ENCODE assay signal across 27 cellular contexts in the genomic region with DNA sequence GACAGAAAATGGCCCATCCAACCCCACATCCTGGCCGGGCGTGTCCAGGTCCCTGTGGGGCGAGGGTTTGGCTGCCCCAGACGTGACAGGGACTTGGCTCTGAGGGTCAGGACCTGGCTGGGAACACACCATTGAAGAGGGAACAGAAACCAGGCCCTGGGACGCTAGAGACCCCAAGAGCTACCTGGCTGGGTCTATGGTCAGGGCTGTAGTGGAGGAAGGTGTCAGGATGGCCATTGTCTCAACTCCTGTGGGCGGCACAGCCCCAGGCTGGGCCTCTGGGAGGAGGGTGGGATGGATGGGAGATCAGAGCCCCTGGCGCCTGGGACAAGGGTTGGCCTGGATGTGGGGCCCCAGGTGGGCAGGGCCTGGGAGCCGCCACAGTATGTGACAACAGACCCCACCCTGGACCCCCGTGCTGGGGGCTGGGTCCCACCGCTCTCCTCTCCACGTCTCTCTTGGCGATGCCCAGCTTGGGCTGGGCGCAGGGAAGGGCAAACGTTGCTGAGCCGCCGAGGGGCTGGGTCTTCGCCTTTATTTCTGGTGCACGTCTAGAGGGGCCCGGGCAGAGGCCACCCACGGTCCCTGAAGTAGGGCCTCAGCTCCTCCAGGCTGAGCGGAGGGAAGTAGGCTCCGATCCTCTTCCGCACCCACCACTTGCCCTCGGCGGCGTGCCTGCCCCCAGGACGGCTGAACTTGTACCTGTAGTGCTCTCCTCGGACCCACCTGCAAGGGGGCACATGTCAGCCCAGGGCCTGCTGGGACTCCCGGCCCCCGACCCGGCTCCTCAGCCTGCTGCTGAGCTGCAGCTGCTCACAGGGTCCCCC. TPM values are rescaled to one million over a fixed set of nuclear protein-coding genes. Genes with fewer than 3 reads are reported as not detected.
A peak's percentile ranks its signal among the peaks of the same experiment; 100 is the strongest.
DNase-seq lines count a peak whose midpoint lies in the region; ATAC-seq, FAIRE-seq and TF ChIP-seq lines count a peak whose summit lies in the region.
"Had no signal": no experiment of that assay in that cellular context is flagged by ENCODE, and none has a peak within 500 bp of the region (broad histone marks: within the 10 kb centered on the region; RNA-seq: fewer than 3 reads in every experiment).

No MANE protein-coding gene starts in this region.

- H3K4me3 Mint-ChIP-seq in stimulated activated memory B cell treated with anti-CD40 and anti-IgM and Interleukin-4, amounts not matched to agents 10 μg/mL and 1 μg/mL and 100 μg/mL, for 72 hours = no peak overlapping the region
- H3K4me3 Mint-ChIP-seq: B cell had no signal

- ATAC-seq in Right ventricle myocardium inferior = no peak
- peak; percentile 24 for ATAC-seq in stimulated activated memory B cell treated with anti-CD40 and anti-IgM and Interleukin-4, amounts not matched to agents 10 μg/mL and 1 μg/mL and 100 μg/mL, for 72 hours

- FAIRE-seq in GM19239 (lab: Jason Lieb, UNC) = no peak
- FAIRE-seq: D721Med, GM18507 had no signal

- H3K27ac ChIP-seq in right atrium auricular region = no peak overlapping the region
- peak overlapping the region; percentile 70 for H3K27ac ChIP-seq in angular gyrus (ENCODE audit: low read depth, low read length)
- peak overlapping the region; percentile 12 for H3K27ac ChIP-seq in layer of hippocampus (ENCODE audit: low read depth, low read length)
- H3K27ac ChIP-seq: 22Rv1, C4-2B, RWPE1, SK-N-MC had no signal

- H3K27ac Mint-ChIP-seq in stimulated activated memory B cell treated with anti-CD40 and anti-IgM and Interleukin-4, amounts not matched to agents 10 μg/mL and 1 μg/mL and 100 μg/mL, for 72 hours = no peak overlapping the region
- H3K27ac Mint-ChIP-seq: B cell had no signal

- no peaks in the 10 kb centered on the region for H3K27me3 Mint-ChIP-seq in stimulated activated memory B cell treated with anti-CD40 and anti-IgM and Interleukin-4, amounts not matched to agents 10 μg/mL and 1 μg/mL and 100 μg/mL, for 72 hours
- H3K27me3 Mint-ChIP-seq: B cell had no signal

- H3K36me3 Mint-ChIP-seq in stimulated activated memory B cell treated with anti-CD40 and anti-IgM and Interleukin-4, amounts not matched to agents 10 μg/mL and 1 μg/mL and 100 μg/mL, for 72 hours = no peaks in the 10 kb centered on the region

- peaks cover 5% of the 10 kb centered on the region for H3K9me3 Mint-ChIP-seq in stimulated activated memory B cell treated with anti-CD40 and anti-IgM and Interleukin-4, amounts not matched to agents 10 μg/mL and 1 μg/mL and 100 μg/mL, for 72 hours

- intact Hi-C loops in Right ventricle myocardium inferior (cut with DNase I) = no loop called here

- H3K4me3 ChIP-seq in right atrium auricular region = no peak overlapping the region
- H3K4me3 ChIP-seq: SK-N-MC had no signal

- no peak for TF ChIP-seq CTCF in right atrium auricular region (IDR thresholded peaks at IDR 0.05)

- no peaks in the 10 kb centered on the region for H3K9me3 ChIP-seq in right atrium auricular region

- no peaks in the 10 kb centered on the region for H3K27me3 ChIP-seq in right atrium auricular region
- no peaks in the 10 kb centered on the region for H3K27me3 ChIP-seq in layer of hippocampus (ENCODE audit: control insufficient read depth, insufficient read depth, low read length)

- H3K4me1 Mint-ChIP-seq in stimulated activated memory B cell treated with anti-CD40 and anti-IgM and Interleukin-4, amounts not matched to agents 10 μg/mL and 1 μg/mL and 100 μg/mL, for 72 hours = no peaks in the 10 kb centered on the region
- H3K4me1 Mint-ChIP-seq: B cell had no signal

- no peaks in the 10 kb centered on the region for H3K4me1 ChIP-seq in right atrium auricular region

- H3K36me3 ChIP-seq in right atrium auricular region = no peaks in the 10 kb centered on the region

- DNase-seq in Right ventricle myocardium inferior (ENCODE audit: missing footprints) = peak; percentile 15
- DNase-seq in right atrium auricular region (ENCODE audit: low spot score) = no peak
- DNase-seq in HuH-7.5 (ENCODE audit: low spot score) = no peak
- DNase-seq in GM19239 (ENCODE audit: insufficient read length, low spot score) = no peak
- DNase-seq in activated naive CD4-positive, alpha-beta T cell (lab: John Stamatoyannopoulos, UW) = no peak
- DNase-seq: GOT3, HCEC 1CT, Karpas-422, NCI-H1092, NCI-H1417 treated with DMSO at 0.1 percent for 48 hours, NCI-H1694 treated with DMSO at 0.1 percent for 48 hours, NCI-H2081, NCI-H226, NCI-H510A, NCI-H69, SIG-M5 had no signal

RNA-seq across cellular contexts. Expression of a gene that starts 53.7 kb away (rescaled TPM):
- total RNA-seq in Right ventricle myocardium inferior = not detected
- not detected for total RNA-seq in right atrium auricular region
- total RNA-seq: B cell, Daoy had no signal

Comparison
In these comparisons a context has a peak if more than half of its experiments do, and no peak if none do; other contexts are left out.
1. H3K27ac ChIP-seq: peak in angular gyrus (single experiment) and layer of hippocampus (single experiment); none in right atrium auricular region (0 of 2).